ENCODE assay signal across 10 cellular contexts in genomic region chr11:21514298-21514697, GRCh38.
A peak's percentile ranks its signal among the peaks of the same experiment; 100 is the strongest.
DNase-seq lines count a peak whose midpoint lies in the region; ATAC-seq and TF ChIP-seq lines count a peak whose summit lies in the region.
"Had no signal": no experiment of that assay in that cellular context is flagged by ENCODE, and none has a peak within 500 bp of the region (broad histone marks: within the 10 kb centered on the region; RNA-seq: fewer than 3 reads in every experiment).

No MANE protein-coding gene starts in this region.

- in situ Hi-C loops in SK-MEL-5 (cut with HindIII; ENCODE audit: low pct_unique_long_range_greater_than_20kb, low sequenced_read_pairs): no loop called here

- intact Hi-C loops in mucosa of descending colon (cut with DNase I, micrococcal nuclease): no loop called here

- H3K9me3 ChIP-seq in mucosa of descending colon: no peaks in the 10 kb centered on the region

- no peak overlapping the region for H3K27ac Mint-ChIP-seq in natural killer cell treated with Interleukin-12 subunit alpha and Interleukin-12 subunit beta and Interleukin-15 and Interleukin-18, amount 100 ng/mL, for 72 hours
- H3K27ac Mint-ChIP-seq in activated CD8-positive, alpha-beta T cell treated with anti-CD3 and anti-CD28 coated beads, Interleukin-2, amount 10 ng/mL, durations not matched to agents 7 days and 5 days: no peak overlapping the region

- no peak overlapping the region for H3K4me3 ChIP-seq in mucosa of descending colon

- peak; percentile 38 for ATAC-seq in mucosa of descending colon
- no peak for ATAC-seq in natural killer cell treated with Interleukin-12 subunit alpha and Interleukin-12 subunit beta and Interleukin-15 and Interleukin-18, amount 100 ng/mL, for 72 hours
- no peak for ATAC-seq in activated CD8-positive, alpha-beta T cell treated with anti-CD3 and anti-CD28 coated beads, Interleukin-2, amount 10 ng/mL, durations not matched to agents 7 days and 5 days

- H3K4me3 Mint-ChIP-seq in natural killer cell treated with Interleukin-12 subunit alpha and Interleukin-12 subunit beta and Interleukin-15 and Interleukin-18, amount 100 ng/mL, for 72 hours: no peak overlapping the region
- H3K4me3 Mint-ChIP-seq in activated CD8-positive, alpha-beta T cell treated with anti-CD3 and anti-CD28 coated beads, Interleukin-2, amount 10 ng/mL, durations not matched to agents 7 days and 5 days: no peak overlapping the region

- H3K36me3 Mint-ChIP-seq in natural killer cell treated with Interleukin-12 subunit alpha and Interleukin-12 subunit beta and Interleukin-15 and Interleukin-18, amount 100 ng/mL, for 72 hours: no peaks in the 10 kb centered on the region
- no peaks in the 10 kb centered on the region for H3K36me3 Mint-ChIP-seq in activated CD8-positive, alpha-beta T cell treated with anti-CD3 and anti-CD28 coated beads, Interleukin-2, amount 10 ng/mL, durations not matched to agents 7 days and 5 days (ENCODE audit: low read depth)

- H3K27me3 Mint-ChIP-seq in natural killer cell treated with Interleukin-12 subunit alpha and Interleukin-12 subunit beta and Interleukin-15 and Interleukin-18, amount 100 ng/mL, for 72 hours: no peaks in the 10 kb centered on the region
- H3K27me3 Mint-ChIP-seq in activated CD8-positive, alpha-beta T cell treated with anti-CD3 and anti-CD28 coated beads, Interleukin-2, amount 10 ng/mL, durations not matched to agents 7 days and 5 days (ENCODE audit: low read depth): no peaks in the 10 kb centered on the region

- CTCF ChIA-PET in GM10248 (lab: Yijun Ruan, JAX): interaction anchor here (5.8 kb wide), 1 partner anchor 866 kb away, joined by 65 read pairs; no protein-coding TSS in a partner anchor
- CTCF ChIA-PET in activated CD8-positive, alpha-beta T cell treated with anti-CD3 and anti-CD28 coated beads, Interleukin-2, amount 10 ng/mL, durations not matched to agents 7 days and 5 days (lab: Charles Lee): no interaction called here

- DNase-seq in GM10248 (ENCODE audit: extremely low spot score) (no peak), M059J (ENCODE audit: low read depth) (peak; percentile 3), SK-MEL-5 (ENCODE audit: low read depth, low spot score) (peak; percentile 54), mucosa of descending colon (peak in 1 of 3 donors; percentile 27), AG20443 (ENCODE audit: low spot score) (no peak), NCI-H1930 (lab: John Stamatoyannopoulos, UW) (no peak)
- DNase-seq in natural killer cell treated with Interleukin-12 subunit alpha and Interleukin-12 subunit beta and Interleukin-15 and Interleukin-18, amount 100 ng/mL, for 72 hours (ENCODE audit: low spot score): no peak
- DNase-seq in activated CD8-positive, alpha-beta T cell treated with anti-CD3 and anti-CD28 coated beads, Interleukin-2, amount 10 ng/mL, durations not matched to agents 7 days and 5 days: no peak
- DNase-seq: activated CD8-positive, alpha-beta memory T cell treated with anti-CD3 and anti-CD28 coated beads, Interleukin-2, amount 50 U/mL, for 4 hours; GDM1 had no signal

- H3K36me3 ChIP-seq in mucosa of descending colon (ENCODE audit: low read depth): no peaks in the 10 kb centered on the region

- H3K4me1 Mint-ChIP-seq in natural killer cell treated with Interleukin-12 subunit alpha and Interleukin-12 subunit beta and Interleukin-15 and Interleukin-18, amount 100 ng/mL, for 72 hours (ENCODE audit: low read depth in 2 of 2): no peaks in the 10 kb centered on the region
- no peaks in the 10 kb centered on the region for H3K4me1 Mint-ChIP-seq in activated CD8-positive, alpha-beta T cell treated with anti-CD3 and anti-CD28 coated beads, Interleukin-2, amount 10 ng/mL, durations not matched to agents 7 days and 5 days (ENCODE audit: low read depth)

- TF ChIP-seq CTCF in GM10248 (IDR thresholded peaks at IDR 0.05; ENCODE audit: control extremely low read depth, extremely low read depth, low read depth, missing control alignments) (peak; percentile 7), mucosa of descending colon (IDR thresholded peaks at IDR 0.05) (no peak)

- H3K9me3 Mint-ChIP-seq in natural killer cell treated with Interleukin-12 subunit alpha and Interleukin-12 subunit beta and Interleukin-15 and Interleukin-18, amount 100 ng/mL, for 72 hours: peaks cover 3% of the 10 kb centered on the region
- no peaks in the 10 kb centered on the region for H3K9me3 Mint-ChIP-seq in activated CD8-positive, alpha-beta T cell treated with anti-CD3 and anti-CD28 coated beads, Interleukin-2, amount 10 ng/mL, durations not matched to agents 7 days and 5 days (ENCODE audit: insufficient read depth)

- H3K4me1 ChIP-seq in mucosa of descending colon (ENCODE audit: low read depth): no peaks in the 10 kb centered on the region

- POLR2A ChIA-PET in GM10248 (lab: Yijun Ruan, JAX): no interaction called here
- POLR2A ChIA-PET in activated CD8-positive, alpha-beta T cell treated with anti-CD3 and anti-CD28 coated beads, Interleukin-2, amount 10 ng/mL, durations not matched to agents 7 days and 5 days (lab: Charles Lee): no interaction called here

Comparison
In these comparisons a context has a peak if more than half of its experiments do, and no peak if none do; other contexts are left out.
1. DNase-seq: peak in M059J (single experiment) and SK-MEL-5 (single experiment); none in GM10248 (single experiment), natural killer cell treated with Interleukin-12 subunit alpha and Interleukin-12 subunit beta and Interleukin-15 and Interleukin-18, amount 100 ng/mL, for 72 hours (single experiment), AG20443 (single experiment), NCI-H1930 (0 of 2) and activated CD8-positive, alpha-beta T cell treated with anti-CD3 and anti-CD28 coated beads, Interleukin-2, amount 10 ng/mL, durations not matched to agents 7 days and 5 days (single experiment).